In genomic region chr3:108406661-108407206, GRCh38 we compare ENCODE assay signal across 8 cellular contexts.
DNase-seq lines count a peak whose midpoint lies in the region; ATAC-seq, FAIRE-seq and TF ChIP-seq lines count a peak whose summit lies in the region.

No MANE protein-coding gene starts in this region.

- peak; percentile 76 for FAIRE-seq in bronchial epithelial cell (lab: Jason Lieb, UNC)
- peak; percentile 59 for FAIRE-seq in keratinocyte (lab: Jason Lieb, UNC)

- H4K20me1 ChIP-seq in keratinocyte (ENCODE audit: control insufficient read depth, extremely low read depth, insufficient read depth, low read length), result no peaks in the 10 kb centered on the region

- H3K9me3 ChIP-seq in keratinocyte (ENCODE audit: control insufficient read depth, low read depth, low read length) (no peaks in the 10 kb centered on the region), thoracic aorta (no peaks in the 10 kb centered on the region)

- H3K9me1 ChIP-seq in keratinocyte (ENCODE audit: control insufficient read depth, extremely low read depth, insufficient read depth, low read length), result no peaks in the 10 kb centered on the region

- no peak overlapping the region for H3K9ac ChIP-seq in keratinocyte (ENCODE audit: control insufficient read depth, extremely low read depth, insufficient read depth, low read length)

- TF ChIP-seq CTCF in bronchial epithelial cell (IDR thresholded peaks at IDR 0.05; ENCODE audit: insufficient read depth, low read length, severe bottlenecking) (peak; percentile 59), keratinocyte (optimal IDR thresholded peaks at IDR 0.05 in 1 of 3, IDR thresholded peaks at IDR 0.05 in 1 of 3, conservative IDR thresholded peaks at IDR 0.05 in 1 of 3; ENCODE audit: extremely low read depth in 1 of 3, insufficient read depth in 2 of 3, low read length in 3 of 3) (peak; percentile 48 to 70 (median 68)), thoracic aorta (IDR thresholded peaks at IDR 0.05) (peak; percentile 68)

- H2AFZ ChIP-seq in keratinocyte (ENCODE audit: control insufficient read depth, low read length), result no peak overlapping the region

- no peak overlapping the region for H3K4me3 ChIP-seq in bronchial epithelial cell (ENCODE audit: low read depth, low read length)
- no peak overlapping the region for H3K4me3 ChIP-seq in keratinocyte (ENCODE audit: control insufficient read depth in 2 of 3, extremely low read depth in 1 of 3, insufficient read depth in 2 of 3, low read depth in 1 of 3, low read length in 3 of 3)
- H3K4me3 ChIP-seq in thoracic aorta, result no peak overlapping the region

- dilution Hi-C loops in keratinocyte (cut with MboI; ENCODE audit: extremely low pct_ligation_motif_present, low sequenced_read_pairs), result no loop called here

- H3K27ac ChIP-seq in keratinocyte (ENCODE audit: control insufficient read depth, insufficient read depth, low read length) (no peak overlapping the region), thoracic aorta (no peak overlapping the region)

- H3K4me2 ChIP-seq in keratinocyte (ENCODE audit: control insufficient read depth, extremely low read depth, insufficient read depth, low read depth, low read length), result no peak overlapping the region

- DNase-seq in GM04504 (ENCODE audit: low read depth), result peak; percentile 34
- peak; percentile 69 to 89 for DNase-seq in NOMO-1 (lab: John Stamatoyannopoulos, UW; ENCODE audit: unreplicated experiment in 2 of 2)
- peak; percentile 54 for DNase-seq in bronchial epithelial cell (ENCODE audit: low read depth)
- no peak for DNase-seq in keratinocyte (ENCODE audit: low read depth, low spot score)
- no peak for DNase-seq in thoracic aorta (ENCODE audit: low spot score)
- DNase-seq in NCI-H146 (lab: John Stamatoyannopoulos, UW), result no peak

- H3K4me1 ChIP-seq in keratinocyte (ENCODE audit: control insufficient read depth, extremely low read depth, insufficient read depth, low read length) (peaks cover 8% of the 10 kb centered on the region), thoracic aorta (ENCODE audit: control insufficient read depth in 1 of 2, low read depth in 2 of 2) (no peaks in the 10 kb centered on the region)

- ATAC-seq in GM21381 (IDR thresholded peaks at IDR 0.05; ENCODE audit: unreplicated experiment) (peak; percentile 91), HG03558 (IDR thresholded peaks at IDR 0.05; ENCODE audit: extremely low read depth, unreplicated experiment) (peak; percentile 88), thoracic aorta (ENCODE audit: insufficient number of reproducible peaks, low FRiP score, low read depth) (no peak)

- H3K36me3 ChIP-seq in bronchial epithelial cell (ENCODE audit: control insufficient read depth, insufficient read depth, low read length), result no peaks in the 10 kb centered on the region
- no peaks in the 10 kb centered on the region for H3K36me3 ChIP-seq in keratinocyte (ENCODE audit: control insufficient read depth in 2 of 2, extremely low read depth in 1 of 2, insufficient read depth in 2 of 2, low read length in 2 of 2)
- no peaks in the 10 kb centered on the region for H3K36me3 ChIP-seq in thoracic aorta

- no peaks in the 10 kb centered on the region for H3K79me2 ChIP-seq in keratinocyte (ENCODE audit: control insufficient read depth, insufficient read depth, low read length)

- peaks cover 2% of the 10 kb centered on the region for H3K27me3 ChIP-seq in bronchial epithelial cell (ENCODE audit: control insufficient read depth, insufficient read depth, low read length)
- H3K27me3 ChIP-seq in keratinocyte (ENCODE audit: control insufficient read depth, extremely low read depth, insufficient read depth, low read length), result no peaks in the 10 kb centered on the region
- H3K27me3 ChIP-seq in thoracic aorta (replicated peaks; ENCODE audit: insufficient read depth), result no peaks in the 10 kb centered on the region

Comparison
In these comparisons a context has a peak if more than half of its experiments do, and no peak if none do; other contexts are left out.
1. DNase-seq: peak in GM04504 (single experiment), NOMO-1 (2 of 2) and bronchial epithelial cell (single experiment); none in keratinocyte (single experiment), thoracic aorta (single experiment) and NCI-H146 (single experiment).
2. Peak in every context shown above with its lines, with median percentiles within 50 percentile points of each other: CTCF ChIP-seq.